8 cellular contexts compared by ENCODE assay signal in the genomic region with DNA sequence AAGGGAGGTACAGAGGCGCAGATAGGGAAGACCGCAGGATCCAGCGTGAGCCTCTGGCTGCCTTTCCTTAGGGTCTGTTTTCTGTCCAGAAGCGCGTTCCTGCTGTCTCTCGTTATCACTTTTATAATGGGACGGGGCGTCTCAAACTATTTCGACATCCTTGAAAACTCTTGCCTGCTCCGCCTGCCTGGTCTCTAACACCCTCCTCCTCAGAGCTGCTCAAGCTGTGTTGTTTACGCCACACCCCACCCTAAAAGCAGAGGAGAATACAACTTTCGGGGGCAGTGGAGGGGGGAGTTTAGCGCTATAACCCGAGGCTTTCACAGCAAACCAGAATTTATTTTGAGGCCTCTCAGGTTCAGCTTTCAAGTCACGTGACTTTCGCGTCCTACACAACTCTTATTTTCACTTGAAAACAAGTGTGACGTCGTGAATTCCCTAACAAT.
DNase-seq lines count a peak whose midpoint lies in the region; ATAC-seq lines count a peak whose summit lies in the region.

No MANE protein-coding gene starts in this region.

- H3K4me1 ChIP-seq in NT2/D1 (ENCODE audit: insufficient read depth, insufficient read length), result no peaks in the 10 kb centered on the region
- H3K4me1 ChIP-seq in effector memory CD4-positive, alpha-beta T cell (ENCODE audit: control insufficient read depth, insufficient read depth, low read length, poor library complexity, severe bottlenecking), result no peaks in the 10 kb centered on the region

- peak overlapping the region; percentile 16 for H3K4me3 ChIP-seq in NT2/D1 (ENCODE audit: insufficient read length, low read depth)
- H3K4me3 ChIP-seq in effector memory CD4-positive, alpha-beta T cell (ENCODE audit: insufficient read depth, low read depth, low read length, poor library complexity, severe bottlenecking), result peak overlapping the region; percentile 40

- no peaks in the 10 kb centered on the region for H3K36me3 ChIP-seq in NT2/D1 (ENCODE audit: insufficient read depth, insufficient read length, low read length)
- no peaks in the 10 kb centered on the region for H3K36me3 ChIP-seq in effector memory CD4-positive, alpha-beta T cell (ENCODE audit: control insufficient read depth, insufficient read depth, low read length)

- H3K9ac ChIP-seq in NT2/D1 (ENCODE audit: insufficient read length, low read depth), result peak overlapping the region; percentile 59

- no peaks in the 10 kb centered on the region for H3K9me3 ChIP-seq in NT2/D1 (ENCODE audit: insufficient read depth, low read length)
- H3K9me3 ChIP-seq in effector memory CD4-positive, alpha-beta T cell (ENCODE audit: control insufficient read depth, low read length), result no peaks in the 10 kb centered on the region

- H3K27ac ChIP-seq in effector memory CD4-positive, alpha-beta T cell (ENCODE audit: insufficient read depth, low read length, poor library complexity, severe bottlenecking), result peak overlapping the region; percentile 60

- H3K27me3 ChIP-seq in NT2/D1 (ENCODE audit: insufficient read depth, insufficient read length), result no peaks in the 10 kb centered on the region
- no peaks in the 10 kb centered on the region for H3K27me3 ChIP-seq in effector memory CD4-positive, alpha-beta T cell (replicated peaks; ENCODE audit: control insufficient read depth, insufficient read depth, low read length, poor library complexity, severe bottlenecking)

- ATAC-seq in GM19455 (IDR thresholded peaks at IDR 0.05; ENCODE audit: unreplicated experiment), result no peak

- DNase-seq in DMS153 treated with DMSO at 0.1 percent for 48 hours (lab: John Stamatoyannopoulos, UW; ENCODE audit: unreplicated experiment) (peak; percentile 63), DMS153 (lab: John Stamatoyannopoulos, UW) (no peak), NT2/D1 (ENCODE audit: low read depth, low spot score) (no peak), midbrain (lab: John Stamatoyannopoulos, UW) (peak; percentile 33), NCI-H82 treated with DMSO at 0.1 percent for 48 hours (lab: John Stamatoyannopoulos, UW; ENCODE audit: unreplicated experiment) (no peak), NCI-H526 treated with DMSO at 0.1 percent for 48 hours (lab: John Stamatoyannopoulos, UW) (no peak)
- peak in 1 of 3 donors; percentile 2 for DNase-seq in effector memory CD4-positive, alpha-beta T cell

Comparison
In these comparisons a context has a peak if more than half of its experiments do, and no peak if none do; other contexts are left out.
1. DNase-seq: peak in DMS153 treated with DMSO at 0.1 percent for 48 hours (single experiment) and midbrain (single experiment); none in DMS153 (single experiment), NT2/D1 (single experiment), NCI-H82 treated with DMSO at 0.1 percent for 48 hours (single experiment) and NCI-H526 treated with DMSO at 0.1 percent for 48 hours (single experiment).